Comparison of ENCODE assay signal across 27 cellular contexts in the genomic region with DNA sequence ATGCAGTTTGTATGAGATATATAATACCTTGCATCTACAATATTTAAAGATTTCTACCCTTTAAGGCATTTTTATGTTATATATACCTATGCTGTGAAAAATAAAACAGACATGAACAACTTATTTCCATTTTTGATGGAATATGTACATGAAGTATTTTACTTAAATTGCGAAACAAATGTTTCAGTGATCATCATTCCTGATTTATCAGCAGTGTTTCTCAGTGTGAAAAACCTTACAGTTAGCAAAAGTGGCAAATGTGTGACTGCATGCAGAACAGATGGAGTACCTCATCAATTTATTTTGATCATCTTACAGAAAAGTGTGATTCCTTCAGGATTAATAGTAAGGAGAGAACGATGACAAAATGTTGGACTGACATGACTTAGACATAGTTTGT. TPM values are rescaled to one million over a fixed set of nuclear protein-coding genes. Genes with fewer than 3 reads are reported as not detected.
"Had no signal": no experiment of that assay in that cellular context is flagged by ENCODE, and none has a peak within 500 bp of the region (broad histone marks: within the 10 kb centered on the region; RNA-seq: fewer than 3 reads in every experiment).

No MANE protein-coding gene starts in this region.

- H3K9me3 Mint-ChIP-seq: neural progenitor cell had no signal

- H3K27me3 ChIP-seq: adrenal gland, body of pancreas, colonic mucosa, dorsolateral prefrontal cortex, foreskin keratinocyte, heart right ventricle, left lung, neural progenitor cell, spleen, transverse colon had no signal

- H3K36me3 Mint-ChIP-seq: activated naive CD8-positive, alpha-beta T cell; natural killer cell; neural progenitor cell had no signal

- H3K4me1 ChIP-seq: adrenal gland, body of pancreas, colonic mucosa, foreskin keratinocyte, left lung, spleen, transverse colon had no signal

- H3K4me3 ChIP-seq: adrenal gland, body of pancreas, colonic mucosa, dorsolateral prefrontal cortex, heart right ventricle, left lung, lung, neural progenitor cell, spleen, transverse colon had no signal

- H3K4me3 Mint-ChIP-seq: activated naive CD8-positive, alpha-beta T cell; natural killer cell; neural progenitor cell had no signal

- H3K9me3 ChIP-seq: adrenal gland, body of pancreas, colonic mucosa, heart right ventricle, transverse colon had no signal

- H3K4me1 Mint-ChIP-seq: natural killer cell had no signal

- H3K36me3 ChIP-seq: adrenal gland, colonic mucosa, heart right ventricle, left lung, neural progenitor cell, spleen, transverse colon had no signal

- H3K27ac ChIP-seq: adrenal gland, body of pancreas, colonic mucosa, foreskin keratinocyte, heart right ventricle, left lung, neural progenitor cell, spleen, transverse colon had no signal

- H3K9ac ChIP-seq: neural progenitor cell had no signal

- H3K27me3 Mint-ChIP-seq: activated naive CD8-positive, alpha-beta T cell had no signal

- ATAC-seq: body of pancreas, foreskin keratinocyte, heart right ventricle, left lung, natural killer cell, right cardiac atrium had no signal

- H2AFZ ChIP-seq: neural progenitor cell had no signal

- H3K4me2 ChIP-seq: neural progenitor cell had no signal

- H3K27ac Mint-ChIP-seq: activated naive CD8-positive, alpha-beta T cell; natural killer cell had no signal

- DNase-seq: activated CD4-positive, alpha-beta T cell treated with anti-CD3 and anti-CD28 coated beads for 4 hours; activated CD4-positive, alpha-beta T cell treated with anti-CD3 and anti-CD28 coated beads, Interleukin-2, amount 50 U/mL, for 4 hours; activated CD8-positive, alpha-beta memory T cell treated with anti-CD3 and anti-CD28 coated beads for 24 hours; activated effector memory CD4-positive, alpha-beta T cell treated with Interleukin-2 at 50 U/mL for 16 hours; activated naive CD4-positive, alpha-beta T cell treated with Interleukin-2 at 50 U/mL for 16 hours; adrenal gland; aorta; body of pancreas; colonic mucosa; dorsolateral prefrontal cortex; effector memory CD4-positive, alpha-beta T cell; foreskin keratinocyte; heart right ventricle; left lung; mesendoderm; natural killer cell; occipital lobe; posterior cingulate gyrus; right cardiac atrium; spleen; stimulated activated CD4-positive, alpha-beta T cell treated with anti-CD3 and anti-CD28 coated beads, Interleukin-2, amount 100 ng/mL, for 48 hours; stimulated activated naive CD4-positive, alpha-beta T cell treated with Interleukin-2 at 50 U/mL for 16 hours; transverse colon had no signal

RNA-seq across cellular contexts. Expression of a gene that starts 43.1 kb away (rescaled TPM):
- total RNA-seq: natural killer cell; T-helper 1 cell treated with Interleukin-12 subunit alpha and Interleukin-12 subunit beta and Interleukin-4 antibody, amounts not matched to agents 30 ng/mL and 1 ng/mL, for 36 hours had no signal
- polyA plus RNA-seq: foreskin keratinocyte had no signal
